ENCODE assay signal across 12 cellular contexts in genomic region chr15:48617619-48618018, GRCh38. TPM values are rescaled to one million over a fixed set of nuclear protein-coding genes. Genes with fewer than 3 reads are reported as not detected.
DNase-seq lines count a peak whose midpoint lies in the region; ATAC-seq and TF ChIP-seq lines count a peak whose summit lies in the region.
"Had no signal": no experiment of that assay in that cellular context is flagged by ENCODE, and none has a peak within 500 bp of the region (broad histone marks: within the 10 kb centered on the region; RNA-seq: fewer than 3 reads in every experiment).

No MANE protein-coding gene starts in this region.

- no peaks in the 10 kb centered on the region for H4K20me1 ChIP-seq in fibroblast of lung (ENCODE audit: control insufficient read depth, extremely low read depth, insufficient read depth, low read length)

- H3K4me3 ChIP-seq in SJCRH30 = no peak overlapping the region
- no peak overlapping the region for H3K4me3 ChIP-seq in fibroblast of lung (replicated peaks in 1 of 4; ENCODE audit: control extremely low read depth in 1 of 4, insufficient read depth in 1 of 4, low read depth in 3 of 4, low read length in 4 of 4)
- no peak overlapping the region for H3K4me3 ChIP-seq in effector memory CD4-positive, alpha-beta T cell (ENCODE audit: insufficient read depth, low read depth, low read length, poor library complexity, severe bottlenecking)
- H3K4me3 ChIP-seq: SK-N-MC had no signal

- H3K9me3 Mint-ChIP-seq in activated naive CD4-positive, alpha-beta T cell treated with anti-CD3 and anti-CD28 coated beads, Interleukin-2, amount 50 U/mL, for 72 hours = no peaks in the 10 kb centered on the region

- H3K9me3 ChIP-seq in SJCRH30 (replicated peaks) = no peaks in the 10 kb centered on the region
- no peaks in the 10 kb centered on the region for H3K9me3 ChIP-seq in fibroblast of lung (ENCODE audit: control insufficient read depth, insufficient read depth, low read depth, low read length)
- H3K9me3 ChIP-seq in effector memory CD4-positive, alpha-beta T cell (ENCODE audit: control insufficient read depth, low read length) = no peaks in the 10 kb centered on the region

- H3K27me3 ChIP-seq in SJCRH30 (no peaks in the 10 kb centered on the region), fibroblast of lung (ENCODE audit: control insufficient read depth, insufficient read depth, low read length) (no peaks in the 10 kb centered on the region)
- no peaks in the 10 kb centered on the region for H3K27me3 ChIP-seq in effector memory CD4-positive, alpha-beta T cell (replicated peaks; ENCODE audit: control insufficient read depth, insufficient read depth, low read length, poor library complexity, severe bottlenecking)

- ATAC-seq in omental fat pad (ENCODE audit: low FRiP score) (peak; percentile 68), GM18867 (IDR thresholded peaks at IDR 0.05; ENCODE audit: unreplicated experiment) (no peak)
- ATAC-seq in activated naive CD4-positive, alpha-beta T cell treated with anti-CD3 and anti-CD28 coated beads, Interleukin-2, amount 50 U/mL, for 72 hours = no peak
- ATAC-seq: activated CD8-positive, alpha-beta T cell treated with anti-CD3 and anti-CD28 coated beads, Interleukin-2, amount 10 ng/mL, durations not matched to agents 7 days and 5 days had no signal

- H3K79me2 ChIP-seq in fibroblast of lung (ENCODE audit: control insufficient read depth, insufficient read depth, low read length) = peaks cover 63% of the 10 kb centered on the region

- H2AFZ ChIP-seq in fibroblast of lung (ENCODE audit: low read length) = no peak overlapping the region

- DNase-seq in AML-193 (lab: John Stamatoyannopoulos, UW) = peak; percentile 79 to 85
- DNase-seq in SJCRH30 = peak; percentile 55 to 57
- DNase-seq in fibroblast of lung (ENCODE audit: low read depth in 2 of 2) = peak; percentile 92 to 95
- DNase-seq in omental fat pad (ENCODE audit: low spot score) = no peak
- no peak for DNase-seq in activated effector memory CD4-positive, alpha-beta T cell treated with Interleukin-2 at 50 U/mL for 16 hours
- no peak for DNase-seq in effector memory CD4-positive, alpha-beta T cell
- no peak for DNase-seq in activated naive CD4-positive, alpha-beta T cell treated with anti-CD3 and anti-CD28 coated beads, Interleukin-2, amount 50 U/mL, for 72 hours (ENCODE audit: low spot score in 2 of 2)
- DNase-seq: activated CD8-positive, alpha-beta T cell treated with anti-CD3 and anti-CD28 coated beads, Interleukin-2, amount 10 ng/mL, durations not matched to agents 7 days and 5 days; CD4-positive, alpha-beta memory T cell had no signal

- H3K4me1 ChIP-seq in SJCRH30 (peaks cover 13% of the 10 kb centered on the region), fibroblast of lung (ENCODE audit: control insufficient read depth, extremely low read depth, insufficient read depth, low read length) (peaks cover 10% of the 10 kb centered on the region)
- H3K4me1 ChIP-seq in effector memory CD4-positive, alpha-beta T cell (ENCODE audit: control insufficient read depth, insufficient read depth, low read length, poor library complexity, severe bottlenecking) = no peaks in the 10 kb centered on the region

- no peaks in the 10 kb centered on the region for H3K36me3 Mint-ChIP-seq in activated naive CD4-positive, alpha-beta T cell treated with anti-CD3 and anti-CD28 coated beads, Interleukin-2, amount 50 U/mL, for 72 hours
- H3K36me3 Mint-ChIP-seq: CD4-positive, alpha-beta memory T cell had no signal

- TF ChIP-seq CTCF in fibroblast of lung (conservative IDR thresholded peaks at IDR 0.05 in 1 of 2, IDR thresholded peaks at IDR 0.05 in 1 of 2; ENCODE audit: low read depth in 1 of 2, low read length in 2 of 2) (no peak), omental fat pad (IDR thresholded peaks at IDR 0.05) (no peak)

- peaks cover 2% of the 10 kb centered on the region; the same call in 1 of the 2 replicates for H3K36me3 ChIP-seq in SJCRH30
- H3K36me3 ChIP-seq in fibroblast of lung (ENCODE audit: control insufficient read depth, insufficient read depth, low read length) = no peaks in the 10 kb centered on the region
- no peaks in the 10 kb centered on the region for H3K36me3 ChIP-seq in effector memory CD4-positive, alpha-beta T cell (ENCODE audit: control insufficient read depth, insufficient read depth, low read length)

- H3K27ac ChIP-seq in SJCRH30 (no peak overlapping the region), fibroblast of lung (ENCODE audit: insufficient read depth, low read length) (no peak overlapping the region)
- no peak overlapping the region for H3K27ac ChIP-seq in effector memory CD4-positive, alpha-beta T cell (ENCODE audit: insufficient read depth, low read length, poor library complexity, severe bottlenecking)
- H3K27ac ChIP-seq: SK-N-MC had no signal

- no peak overlapping the region for H3K9ac ChIP-seq in fibroblast of lung (ENCODE audit: insufficient read depth, low read length)

- H3K4me2 ChIP-seq in fibroblast of lung (ENCODE audit: extremely low read depth, insufficient read depth, low read length) = peak overlapping the region; percentile 1

- no peak overlapping the region for H3K27ac Mint-ChIP-seq in activated naive CD4-positive, alpha-beta T cell treated with anti-CD3 and anti-CD28 coated beads, Interleukin-2, amount 50 U/mL, for 72 hours
- H3K27ac Mint-ChIP-seq: activated CD8-positive, alpha-beta T cell treated with anti-CD3 and anti-CD28 coated beads, Interleukin-2, amount 10 ng/mL, durations not matched to agents 7 days and 5 days; brain; CD4-positive, alpha-beta memory T cell had no signal

RNA-seq across cellular contexts. Expression of gene FBN1, which starts 27.9 kb away (rescaled TPM):
- 31.6 and 33.5 TPM in 2 replicates for total RNA-seq in SJCRH30 (2014; rRNA removed; shearing (Covaris generic))
- 260 and 446 TPM in 2 replicates for total RNA-seq in fibroblast of lung
- 243 and 368 TPM in 2 replicates for polyA plus RNA-seq in fibroblast of lung
- 144 and 241 TPM in 2 replicates for polyA plus RNA-seq in fibroblast of lung (2012)
- polyA minus RNA-seq in fibroblast of lung (ENCODE audit: low replicate concordance) = 316 and 342 TPM in 2 replicates
- 100 to 1,000 TPM in 3 of 4 donors, 10 to 100 TPM in 1; 91.5 to 413 (median 137) TPM for total RNA-seq in omental fat pad
- 1 to 10 TPM in 1 of 2 donors, under 1 TPM in 1; 0.52 to 1.4 TPM for total RNA-seq in activated naive CD4-positive, alpha-beta T cell treated with anti-CD3 and anti-CD28 coated beads, Interleukin-2, amount 50 U/mL, for 72 hours
- polyA plus RNA-seq: CD4-positive, alpha-beta memory T cell had no signal

Comparison
In these comparisons a context has a peak if more than half of its experiments do, and no peak if none do; other contexts are left out.
1. DNase-seq: peak in AML-193 (2 of 2), SJCRH30 (2 of 2) and fibroblast of lung (2 of 2); none in omental fat pad (single experiment), activated effector memory CD4-positive, alpha-beta T cell treated with Interleukin-2 at 50 U/mL for 16 hours (single experiment), effector memory CD4-positive, alpha-beta T cell (0 of 3) and activated naive CD4-positive, alpha-beta T cell treated with anti-CD3 and anti-CD28 coated beads, Interleukin-2, amount 50 U/mL, for 72 hours (0 of 2).
2. RNA of gene FBN1, which starts 27.9 kb away (total RNA-seq): 260 to 446 TPM in fibroblast of lung, 91.5 to 413 TPM in omental fat pad and 31.6 to 33.5 TPM in SJCRH30; 0.52 to 1.4 TPM in activated naive CD4-positive, alpha-beta T cell treated with anti-CD3 and anti-CD28 coated beads, Interleukin-2, amount 50 U/mL, for 72 hours; every median in the first group is over 10 times any median in the second.